18 cellular contexts compared by ENCODE assay signal in the genomic region with DNA sequence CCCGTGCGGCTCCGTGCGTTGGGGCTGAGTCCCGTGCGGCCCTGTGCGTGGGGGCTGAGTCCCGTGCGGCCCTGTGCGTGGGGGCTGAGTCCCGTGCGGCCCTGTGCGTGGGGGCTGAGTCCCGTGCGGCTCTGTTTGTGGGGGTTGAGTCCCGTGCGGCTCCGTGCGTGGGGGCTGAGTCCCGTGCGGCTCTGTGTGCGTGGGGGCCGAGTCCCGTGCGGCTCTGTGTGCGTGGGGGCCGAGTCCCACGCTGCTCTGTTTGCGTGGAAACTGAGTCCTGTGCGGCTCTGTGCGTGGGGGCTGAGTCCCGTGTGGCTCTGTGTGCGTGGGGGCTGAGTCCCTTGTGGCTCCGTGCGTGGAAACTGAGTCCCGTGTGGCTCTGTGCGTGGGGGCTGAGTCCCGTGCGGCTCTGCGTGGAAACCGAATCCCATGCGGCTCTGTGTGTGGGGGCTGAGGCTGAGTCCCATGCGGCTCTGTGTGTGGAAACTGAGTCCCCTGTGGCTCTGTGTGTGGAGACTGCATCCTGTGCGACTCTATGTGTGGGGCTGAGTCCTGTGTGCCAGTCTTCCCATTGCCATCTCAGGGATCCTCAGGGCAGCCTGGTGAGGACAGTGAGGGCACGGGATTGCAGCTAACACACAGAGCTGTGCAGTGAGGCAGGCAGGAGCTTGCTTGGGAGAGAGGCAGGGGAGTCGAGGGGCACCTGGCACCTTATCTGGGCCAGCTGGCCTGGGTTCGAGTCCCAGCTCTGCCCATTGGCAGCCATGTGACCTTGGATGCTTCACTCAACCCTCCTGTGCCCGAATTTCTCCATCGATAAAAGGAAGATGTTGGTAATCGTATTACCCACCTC. TPM values are rescaled to one million over a fixed set of nuclear protein-coding genes. Genes with fewer than 3 reads are reported as not detected.
"Had no signal": no experiment of that assay in that cellular context is flagged by ENCODE, and none has a peak within 500 bp of the region (broad histone marks: within the 10 kb centered on the region; RNA-seq: fewer than 3 reads in every experiment).

No MANE protein-coding gene starts in this region.

- H3K36me3 ChIP-seq: breast epithelium, heart right ventricle, pancreas, tibial nerve had no signal

- H3K9me3 Mint-ChIP-seq: activated naive CD4-positive, alpha-beta T cell treated with anti-CD3 and anti-CD28 coated beads, Interleukin-2, amount 50 U/mL, for 72 hours; neural crest cell; stimulated activated effector memory CD8-positive, alpha-beta T cell treated with anti-CD3 and anti-CD28 coated beads, Interleukin-12 subunit alpha, Interleukin-12 subunit beta, amount 100 ng/mL, for 72 hours had no signal

- H3K27ac Mint-ChIP-seq: activated naive CD4-positive, alpha-beta T cell treated with anti-CD3 and anti-CD28 coated beads, Interleukin-2, amount 50 U/mL, for 72 hours; stimulated activated effector memory CD8-positive, alpha-beta T cell treated with anti-CD3 and anti-CD28 coated beads, Interleukin-12 subunit alpha, Interleukin-12 subunit beta, amount 100 ng/mL, for 72 hours had no signal

- H3K27ac ChIP-seq: breast epithelium, pancreas, skin epidermis, tibial nerve had no signal

- H3K36me3 Mint-ChIP-seq: stimulated activated effector memory CD8-positive, alpha-beta T cell treated with anti-CD3 and anti-CD28 coated beads, Interleukin-12 subunit alpha, Interleukin-12 subunit beta, amount 100 ng/mL, for 72 hours had no signal

- H3K4me3 ChIP-seq: breast epithelium, heart right ventricle, pancreas, skin epidermis, tibial nerve had no signal

- H3K4me3 Mint-ChIP-seq: neural crest cell; stimulated activated effector memory CD8-positive, alpha-beta T cell treated with anti-CD3 and anti-CD28 coated beads, Interleukin-12 subunit alpha, Interleukin-12 subunit beta, amount 100 ng/mL, for 72 hours had no signal

- H3K27me3 ChIP-seq: breast epithelium, heart right ventricle, pancreas, tibial nerve had no signal

- FAIRE-seq: endothelial cell of umbilical vein, frontal cortex, kidney, pancreas, TTC549 had no signal

- ATAC-seq: activated naive CD4-positive, alpha-beta T cell treated with anti-CD3 and anti-CD28 coated beads, Interleukin-2, amount 50 U/mL, for 72 hours; pancreas; stimulated activated effector memory CD8-positive, alpha-beta T cell treated with anti-CD3 and anti-CD28 coated beads, Interleukin-12 subunit alpha, Interleukin-12 subunit beta, amount 100 ng/mL, for 72 hours had no signal

- H3K9me3 ChIP-seq: breast epithelium, heart right ventricle, pancreas, tibial nerve had no signal

- DNase-seq: activated CD4-positive, alpha-beta T cell treated with anti-CD3 and anti-CD28 coated beads, Interleukin-2, amount 50 U/mL, for 4 hours; activated effector memory CD4-positive, alpha-beta T cell treated with anti-CD3 and anti-CD28 coated beads, Interleukin-2, amount 50 U/mL, for 16 hours; effector CD4-positive, alpha-beta T cell; heart right ventricle; left ventricle myocardium superior; pancreas; T-helper 2 cell had no signal

RNA-seq across cellular contexts. Expression of gene LDLRAD4, which starts 44.5 kb away (rescaled TPM):
- total RNA-seq: fibroblast of lung had no signal
- polyA plus RNA-seq: fibroblast of lung had no signal
